Comparison of ENCODE assay signal across 11 cellular contexts in genomic region chr4:146450524-146450923, GRCh38.
DNase-seq lines count a peak whose midpoint lies in the region; ATAC-seq and TF ChIP-seq lines count a peak whose summit lies in the region.
"Had no signal": no experiment of that assay in that cellular context is flagged by ENCODE, and none has a peak within 500 bp of the region (broad histone marks: within the 10 kb centered on the region; RNA-seq: fewer than 3 reads in every experiment).

No MANE protein-coding gene starts in this region.

- H3K36me3 Mint-ChIP-seq in activated T-cell treated with anti-CD3 and anti-CD28 coated beads, Interleukin-2, amount 50 U/mL, for 4 hours (ENCODE audit: insufficient read depth) = peaks cover 10% of the 10 kb centered on the region
- H3K36me3 Mint-ChIP-seq in stimulated activated naive CD8-positive, alpha-beta T cell treated with anti-CD3 and anti-CD28 coated beads, Interleukin-15, Interleukin-2, amounts not matched to agents 100 ng/mL and 50 ng/mL, for 24 hours (ENCODE audit: low read depth) = peaks cover 20% of the 10 kb centered on the region

- H3K27ac ChIP-seq in MM.1S (ENCODE audit: low read length) (peak overlapping the region; percentile 50), SJCRH30 (no peak overlapping the region), testis (no peak overlapping the region)
- H3K27ac ChIP-seq: HL-60, RWPE1, thyroid gland had no signal

- TF ChIP-seq CTCF in MM.1S (IDR thresholded peaks at IDR 0.05; ENCODE audit: low read length) (no peak), testis (IDR thresholded peaks at IDR 0.05) (no peak)

- TF ChIP-seq POLR2A in testis (IDR thresholded peaks at IDR 0.05) = no peak

- no peaks in the 10 kb centered on the region for H3K27me3 Mint-ChIP-seq in activated T-cell treated with anti-CD3 and anti-CD28 coated beads, Interleukin-2, amount 50 U/mL, for 4 hours (ENCODE audit: low read depth)
- no peaks in the 10 kb centered on the region for H3K27me3 Mint-ChIP-seq in stimulated activated naive CD8-positive, alpha-beta T cell treated with anti-CD3 and anti-CD28 coated beads, Interleukin-15, Interleukin-2, amounts not matched to agents 100 ng/mL and 50 ng/mL, for 24 hours

- peaks cover 19% of the 10 kb centered on the region; the same call in 1 of the 2 replicates for H3K79me2 ChIP-seq in MM.1S (ENCODE audit: low read length)

- H3F3A ChIP-seq in MM.1S (ENCODE audit: insufficient read depth, low read length) = 0 out of 2 replicates have a peak, but pooled peaks cover 12% of the 10 kb centered on the region

- H3K9me3 Mint-ChIP-seq in activated T-cell treated with anti-CD3 and anti-CD28 coated beads, Interleukin-2, amount 50 U/mL, for 4 hours = peaks cover 7% of the 10 kb centered on the region
- H3K9me3 Mint-ChIP-seq in stimulated activated naive CD8-positive, alpha-beta T cell treated with anti-CD3 and anti-CD28 coated beads, Interleukin-15, Interleukin-2, amounts not matched to agents 100 ng/mL and 50 ng/mL, for 24 hours = no peaks in the 10 kb centered on the region

- no peak for DNase-seq in activated T-cell treated with anti-CD3 and anti-CD28 coated beads, Interleukin-2, amount 50 U/mL, for 4 hours
- DNase-seq in activated T-cell treated with anti-CD3 and anti-CD28 coated beads for 4 hours (no peak), MM.1S (peak; percentile 70), SJCRH30 (no peak), KG1 (lab: John Stamatoyannopoulos, UW) (no peak), testis (no peak)
- DNase-seq: thyroid gland had no signal

- no peak overlapping the region for H3K4me3 Mint-ChIP-seq in activated T-cell treated with anti-CD3 and anti-CD28 coated beads, Interleukin-2, amount 50 U/mL, for 4 hours
- peak overlapping the region; percentile 34 for H3K4me3 Mint-ChIP-seq in stimulated activated naive CD8-positive, alpha-beta T cell treated with anti-CD3 and anti-CD28 coated beads, Interleukin-15, Interleukin-2, amounts not matched to agents 100 ng/mL and 50 ng/mL, for 24 hours

- peak overlapping the region; percentile 29; the same call in 1 of the 2 replicates for H2AFZ ChIP-seq in MM.1S (ENCODE audit: low read length)

- peak; percentile 65 to 85 for ATAC-seq in activated T-cell treated with anti-CD3 and anti-CD28 coated beads, Interleukin-2, amount 50 U/mL, for 4 hours
- peak; percentile 87 for ATAC-seq in HG02642 (IDR thresholded peaks at IDR 0.05; ENCODE audit: poor library complexity, unreplicated experiment)

- H3K27me3 ChIP-seq in MM.1S (replicated peaks; ENCODE audit: insufficient read depth, low read length) (no peaks in the 10 kb centered on the region), SJCRH30 (no peaks in the 10 kb centered on the region), testis (no peaks in the 10 kb centered on the region)
- H3K27me3 ChIP-seq: thyroid gland had no signal

- H3K4me1 ChIP-seq in MM.1S (ENCODE audit: low read length) (peaks cover 4% of the 10 kb centered on the region; the same call in 1 of the 2 replicates), SJCRH30 (no peaks in the 10 kb centered on the region), testis (no peaks in the 10 kb centered on the region)
- H3K4me1 ChIP-seq: thyroid gland had no signal

- peaks cover 31% of the 10 kb centered on the region for H3K4me1 Mint-ChIP-seq in activated T-cell treated with anti-CD3 and anti-CD28 coated beads, Interleukin-2, amount 50 U/mL, for 4 hours (ENCODE audit: low read depth)
- peaks cover 35% of the 10 kb centered on the region for H3K4me1 Mint-ChIP-seq in stimulated activated naive CD8-positive, alpha-beta T cell treated with anti-CD3 and anti-CD28 coated beads, Interleukin-15, Interleukin-2, amounts not matched to agents 100 ng/mL and 50 ng/mL, for 24 hours (ENCODE audit: low read depth)

- H3K4me2 ChIP-seq in MM.1S (ENCODE audit: low read depth, low read length) = peak overlapping the region; percentile 50

- H4K20me1 ChIP-seq in MM.1S (ENCODE audit: insufficient read depth, low read length) = no peaks in the 10 kb centered on the region

- H3K4me3 ChIP-seq in MM.1S (ENCODE audit: low read length) = peak overlapping the region; percentile 46
- H3K4me3 ChIP-seq in SJCRH30 = no peak overlapping the region
- no peak overlapping the region for H3K4me3 ChIP-seq in testis
- H3K4me3 ChIP-seq: thyroid gland had no signal

- peak overlapping the region; percentile 82 for H3K27ac Mint-ChIP-seq in stimulated activated naive CD8-positive, alpha-beta T cell treated with anti-CD3 and anti-CD28 coated beads, Interleukin-15, Interleukin-2, amounts not matched to agents 100 ng/mL and 50 ng/mL, for 24 hours

- peak overlapping the region; percentile 36; the same call in 1 of the 2 replicates for H3K9ac ChIP-seq in MM.1S (ENCODE audit: low read length)

- no peaks in the 10 kb centered on the region for H3K9me2 ChIP-seq in MM.1S (replicated peaks; ENCODE audit: insufficient read depth, low read length)

- H3K9me3 ChIP-seq in MM.1S (replicated peaks; ENCODE audit: insufficient read depth, low read length) (no peaks in the 10 kb centered on the region), SJCRH30 (replicated peaks) (no peaks in the 10 kb centered on the region), testis (no peaks in the 10 kb centered on the region)
- H3K9me3 ChIP-seq: thyroid gland had no signal

- H3K36me3 ChIP-seq in MM.1S (replicated peaks; ENCODE audit: insufficient read depth, low read length) (no peaks in the 10 kb centered on the region), SJCRH30 (no peaks in the 10 kb centered on the region), testis (ENCODE audit: low read depth, missing control alignments) (no peaks in the 10 kb centered on the region)
- H3K36me3 ChIP-seq: thyroid gland had no signal

- intact Hi-C loops in testis (cut with DNase I; ENCODE audit: low total_unique reads) = no loop called here
